ENCODE assay signal across 8 cellular contexts in the genomic region with DNA sequence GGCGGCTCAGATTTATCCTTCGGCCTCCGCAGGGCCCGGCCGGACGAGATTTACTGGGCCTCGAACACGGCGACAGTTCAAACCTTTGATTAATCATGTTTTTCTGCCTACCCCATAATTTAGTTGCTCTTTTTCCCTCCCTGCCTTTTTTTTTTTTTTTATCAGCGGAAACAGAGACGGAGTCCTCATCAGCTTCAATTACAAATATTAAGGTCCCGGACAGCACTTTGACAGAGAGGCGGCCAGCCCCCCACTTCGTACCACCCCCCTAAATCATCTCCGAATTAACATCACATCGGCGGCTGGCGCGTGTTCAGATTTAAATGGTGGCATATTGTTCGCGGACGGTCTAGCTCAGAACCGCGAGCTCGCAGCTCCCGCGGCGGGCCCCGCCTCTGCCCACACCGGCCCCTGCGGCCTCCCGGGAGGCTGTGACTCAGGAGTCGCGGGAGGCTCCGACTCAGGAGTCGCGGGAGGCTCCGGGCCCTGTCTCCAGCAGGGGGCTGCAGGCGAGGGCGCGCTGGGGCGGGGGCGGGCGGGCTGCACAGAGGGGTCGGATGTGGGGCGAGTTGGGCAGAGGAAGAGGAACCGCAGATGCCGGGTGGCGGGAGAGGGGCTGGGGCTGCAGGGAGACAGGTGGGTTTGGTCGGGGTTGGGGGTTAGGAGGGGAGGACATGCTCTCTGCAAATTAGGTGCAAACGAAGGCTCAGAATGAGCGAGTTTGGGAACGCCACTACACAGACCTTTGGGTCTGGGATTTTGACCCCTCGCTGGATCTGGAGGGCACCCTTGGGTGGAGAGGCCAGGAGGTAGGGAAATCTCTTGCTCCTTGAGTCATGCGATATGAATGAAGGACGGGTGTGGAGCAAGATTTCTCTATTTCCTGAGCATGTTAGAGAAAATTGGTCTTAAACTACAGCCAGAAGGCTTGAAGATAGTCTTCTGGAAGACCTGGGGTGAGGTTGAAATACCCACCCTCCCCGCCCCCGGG. TPM values are rescaled to one million over a fixed set of nuclear protein-coding genes. Genes with fewer than 3 reads are reported as not detected.
DNase-seq lines count a peak whose midpoint lies in the region; ATAC-seq, FAIRE-seq and TF ChIP-seq lines count a peak whose summit lies in the region.

No MANE protein-coding gene starts in this region.

- H3K4me3 Mint-ChIP-seq in activated T-helper 2 cell treated with anti-CD3 and anti-CD28 coated beads, Interferon-gamma antibody, Interleukin-2, Interleukin-4, amounts not matched to agents 10 μg/mL and 5 μg/mL and 100 μg/mL, durations not matched to agents 14 hours and 24 hours and 36 hours (ENCODE audit: low read depth): peak overlapping the region; percentile 19

- H3K4me1 ChIP-seq in BLaER1 treated with 17β-estradiol and CSF1 and Interleukin-3, amounts not matched to agents 10 nM and 100 nM: peaks cover 0 to 12% (median 7%) of the 10 kb centered on the region in 10 experiments; a peak in 12 of 20 replicates
- peaks cover 8% of the 10 kb centered on the region for H3K4me1 ChIP-seq in cardiac muscle cell (ENCODE audit: low read depth)

- H3K9me3 Mint-ChIP-seq in activated T-helper 2 cell treated with anti-CD3 and anti-CD28 coated beads, Interferon-gamma antibody, Interleukin-2, Interleukin-4, amounts not matched to agents 10 μg/mL and 5 μg/mL and 100 μg/mL, durations not matched to agents 14 hours and 24 hours and 36 hours: no peaks in the 10 kb centered on the region

- H3K9me3 ChIP-seq in BLaER1 treated with 17β-estradiol and CSF1 and Interleukin-3, amounts not matched to agents 10 nM and 100 nM (replicated peaks in 1 of 11): peaks cover 0 to 25% (median 15%) of the 10 kb centered on the region in 11 experiments; a peak in 12 of 22 replicates
- H3K9me3 ChIP-seq in cardiac muscle cell (ENCODE audit: low read depth): no peaks in the 10 kb centered on the region

- H3K9ac ChIP-seq in BLaER1 treated with 17β-estradiol and CSF1 and Interleukin-3, amounts not matched to agents 10 nM and 100 nM: no peak overlapping the region

- TF ChIP-seq CTCF in cardiac muscle cell (IDR thresholded peaks at IDR 0.05; ENCODE audit: low read depth, low read length) (peak; percentile 25), retinal pigment epithelial cell (conservative IDR thresholded peaks at IDR 0.05; ENCODE audit: low read depth, low read length) (peak; percentile 20)

- no peak overlapping the region for H3K27ac Mint-ChIP-seq in activated T-helper 2 cell treated with anti-CD3 and anti-CD28 coated beads, Interferon-gamma antibody, Interleukin-2, Interleukin-4, amounts not matched to agents 10 μg/mL and 5 μg/mL and 100 μg/mL, durations not matched to agents 14 hours and 24 hours and 36 hours

- DNase-seq in LHCN-M2 (ENCODE audit: low read depth): peak; percentile 42
- no peak for DNase-seq in activated T-helper 2 cell treated with anti-CD3 and anti-CD28 coated beads, Interferon-gamma antibody, Interleukin-2, Interleukin-4, amounts not matched to agents 10 μg/mL and 5 μg/mL and 100 μg/mL, durations not matched to agents 14 hours and 24 hours and 36 hours (ENCODE audit: low spot score)
- DNase-seq in cardiac muscle cell (ENCODE audit: low read depth in 1 of 2, low spot score in 1 of 2): peak; percentile 38 to 62
- DNase-seq in retinal pigment epithelial cell (ENCODE audit: low read depth): no peak
- no peak for DNase-seq in GM12892 (ENCODE audit: insufficient read length)

- no peak for FAIRE-seq in GM12892 (lab: Jason Lieb, UNC)

- intact Hi-C loops in activated T-helper 2 cell treated with anti-CD3 and anti-CD28 coated beads, Interferon-gamma antibody, Interleukin-2, Interleukin-4, amounts not matched to agents 10 μg/mL and 5 μg/mL and 100 μg/mL, durations not matched to agents 14 hours and 24 hours and 36 hours (cut with micrococcal nuclease): loop anchor here (5.0 to 10.0 kb wide), 2 partner anchors 237 to 299 kb away; no protein-coding TSS in a partner anchor

- H3K27me3 Mint-ChIP-seq in activated T-helper 2 cell treated with anti-CD3 and anti-CD28 coated beads, Interferon-gamma antibody, Interleukin-2, Interleukin-4, amounts not matched to agents 10 μg/mL and 5 μg/mL and 100 μg/mL, durations not matched to agents 14 hours and 24 hours and 36 hours (ENCODE audit: low read depth): peaks cover 71% of the 10 kb centered on the region

- peak overlapping the region in 6 of 10 experiments; percentile 4 to 35 (median 22); a peak in 4 of 20 replicates for H3K4me3 ChIP-seq in BLaER1 treated with 17β-estradiol and CSF1 and Interleukin-3, amounts not matched to agents 10 nM and 100 nM
- H3K4me3 ChIP-seq in cardiac muscle cell (peak overlapping the region; percentile 20), retinal pigment epithelial cell (ENCODE audit: low read length) (peak overlapping the region; percentile 32)

- H3K27ac ChIP-seq in BLaER1 treated with 17β-estradiol and CSF1 and Interleukin-3, amounts not matched to agents 10 nM and 100 nM: no peak overlapping the region
- H3K27ac ChIP-seq in cardiac muscle cell: no peak overlapping the region

- H3K36me3 ChIP-seq in BLaER1 treated with 17β-estradiol and CSF1 and Interleukin-3, amounts not matched to agents 10 nM and 100 nM: no peaks in the 10 kb centered on the region
- no peaks in the 10 kb centered on the region for H3K36me3 ChIP-seq in cardiac muscle cell

- ATAC-seq in GM21390 (IDR thresholded peaks at IDR 0.05; ENCODE audit: unreplicated experiment) (no peak), HG03565 (IDR thresholded peaks at IDR 0.05; ENCODE audit: unreplicated experiment) (no peak)

- peak overlapping the region in 10 of 11 experiments; percentile 16 to 77 (median 50); a peak in 17 of 22 replicates for H3K4me2 ChIP-seq in BLaER1 treated with 17β-estradiol and CSF1 and Interleukin-3, amounts not matched to agents 10 nM and 100 nM

- H4K20me1 ChIP-seq in BLaER1 treated with 17β-estradiol and CSF1 and Interleukin-3, amounts not matched to agents 10 nM and 100 nM: peaks cover 0 to 31% (median 0%) of the 10 kb centered on the region in 11 experiments; a peak in 7 of 22 replicates

- H3K36me3 Mint-ChIP-seq in activated T-helper 2 cell treated with anti-CD3 and anti-CD28 coated beads, Interferon-gamma antibody, Interleukin-2, Interleukin-4, amounts not matched to agents 10 μg/mL and 5 μg/mL and 100 μg/mL, durations not matched to agents 14 hours and 24 hours and 36 hours (ENCODE audit: low read depth): no peaks in the 10 kb centered on the region

- H3K27me3 ChIP-seq in BLaER1 treated with 17β-estradiol and CSF1 and Interleukin-3, amounts not matched to agents 10 nM and 100 nM: peaks cover 84 to 91% (median 87%) of the 10 kb centered on the region in 11 experiments
- peaks cover 98% of the 10 kb centered on the region for H3K27me3 ChIP-seq in cardiac muscle cell

- peaks cover 20% of the 10 kb centered on the region for H3K4me1 Mint-ChIP-seq in activated T-helper 2 cell treated with anti-CD3 and anti-CD28 coated beads, Interferon-gamma antibody, Interleukin-2, Interleukin-4, amounts not matched to agents 10 μg/mL and 5 μg/mL and 100 μg/mL, durations not matched to agents 14 hours and 24 hours and 36 hours (ENCODE audit: low read depth)

- no peak for TF ChIP-seq POLR2A in GM12892 (IDR thresholded peaks at IDR 0.05; ENCODE audit: low read depth, low read length)

RNA-seq across cellular contexts. Expression of gene ATP5MC2, which starts 19.6 kb away (rescaled TPM):
- 412 and 417 TPM in 2 replicates for total RNA-seq in LHCN-M2 (2014; rRNA removed)
- 531 TPM for polyA plus RNA-seq in LHCN-M2 (2012)
- total RNA-seq in activated T-helper 2 cell treated with anti-CD3 and anti-CD28 coated beads, Interferon-gamma antibody, Interleukin-2, Interleukin-4, amounts not matched to agents 10 μg/mL and 5 μg/mL and 100 μg/mL, durations not matched to agents 14 hours and 24 hours and 36 hours: 433 and 438 TPM in 2 replicates
- 703 and 923 TPM in 2 replicates for total RNA-seq in cardiac muscle cell
- polyA plus RNA-seq in cardiac muscle cell: 703 and 802 TPM in 2 replicates
- 687 TPM for polyA plus RNA-seq in GM12892 (2012; ENCODE audit: missing spikeins)

RNA-seq across cellular contexts. Expression of gene CALCOCO1, which starts 31.8 kb away (rescaled TPM):
- total RNA-seq in LHCN-M2 (2014; rRNA removed) (49.0 and 69.4 TPM in 2 replicates), cardiac muscle cell (116 and 187 TPM in 2 replicates)
- 74.8 TPM for polyA plus RNA-seq in LHCN-M2 (2012)
- 19.8 and 22.4 TPM in 2 replicates for total RNA-seq in activated T-helper 2 cell treated with anti-CD3 and anti-CD28 coated beads, Interferon-gamma antibody, Interleukin-2, Interleukin-4, amounts not matched to agents 10 μg/mL and 5 μg/mL and 100 μg/mL, durations not matched to agents 14 hours and 24 hours and 36 hours
- polyA plus RNA-seq in cardiac muscle cell: 128 and 176 TPM in 2 replicates
- polyA plus RNA-seq in GM12892 (2012; ENCODE audit: missing spikeins): 24.5 TPM

RNA-seq across cellular contexts. Expression of gene CISTR, which starts 56.3 kb away (rescaled TPM):
- not detected in 2 replicates for total RNA-seq in LHCN-M2 (2014; rRNA removed)
- polyA plus RNA-seq in LHCN-M2 (2012): not detected
- total RNA-seq in activated T-helper 2 cell treated with anti-CD3 and anti-CD28 coated beads, Interferon-gamma antibody, Interleukin-2, Interleukin-4, amounts not matched to agents 10 μg/mL and 5 μg/mL and 100 μg/mL, durations not matched to agents 14 hours and 24 hours and 36 hours: not detected in 2 replicates
- not detected in 2 replicates for total RNA-seq in cardiac muscle cell
- 0.34 and 0.55 TPM in 2 replicates for polyA plus RNA-seq in cardiac muscle cell
- polyA plus RNA-seq in GM12892 (2012; ENCODE audit: missing spikeins): not detected

Comparison
In these comparisons a context has a peak if more than half of its experiments do, and no peak if none do; other contexts are left out.
1. DNase-seq: peak in LHCN-M2 (single experiment) and cardiac muscle cell (2 of 2); none in activated T-helper 2 cell treated with anti-CD3 and anti-CD28 coated beads, Interferon-gamma antibody, Interleukin-2, Interleukin-4, amounts not matched to agents 10 μg/mL and 5 μg/mL and 100 μg/mL, durations not matched to agents 14 hours and 24 hours and 36 hours (single experiment), retinal pigment epithelial cell (single experiment) and GM12892 (single experiment).
2. Peak in every context shown above with its lines, with median percentiles within 50 percentile points of each other: H3K4me3 ChIP-seq.